19 cellular contexts compared by ENCODE assay signal in the genomic region with DNA sequence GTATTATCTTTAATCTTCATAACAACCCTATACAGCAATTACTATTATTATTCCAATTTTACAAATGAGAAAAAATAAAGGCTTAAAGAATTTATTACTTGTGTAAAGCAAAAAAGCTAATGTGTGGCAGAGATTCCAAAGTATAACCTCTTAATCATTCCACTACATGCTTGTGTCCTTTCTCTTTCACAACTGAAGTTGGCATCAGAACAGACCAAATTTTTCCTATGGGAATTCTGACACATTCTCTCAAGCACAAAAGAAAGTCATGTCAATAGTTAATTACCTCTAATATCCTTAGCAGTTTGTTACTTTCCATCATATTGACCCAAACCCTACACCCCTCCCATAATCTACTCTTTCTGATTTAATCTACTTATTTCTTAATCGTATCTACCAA.
DNase-seq lines count a peak whose midpoint lies in the region; TF ChIP-seq lines count a peak whose summit lies in the region.
"Had no signal": no experiment of that assay in that cellular context is flagged by ENCODE, and none has a peak within 500 bp of the region (broad histone marks: within the 10 kb centered on the region; RNA-seq: fewer than 3 reads in every experiment).

No MANE protein-coding gene starts in this region.

- POLR2A ChIA-PET in A673 (lab: Charles Lee; ENCODE audit: low non-redundant PET) = no interaction called here
- POLR2A ChIA-PET in activated CD4-positive, alpha-beta memory T cell treated with anti-CD3 and anti-CD28 coated beads for 36 hours (lab: Charles Lee) = no interaction called here

- H3K4me3 ChIP-seq in A673 (ENCODE audit: low read depth, low read length, poor library complexity, severe bottlenecking) (no peak overlapping the region), stomach (no peak overlapping the region)

- CTCF ChIA-PET in A673 (lab: Charles Lee) = no interaction called here
- CTCF ChIA-PET in activated CD4-positive, alpha-beta memory T cell treated with anti-CD3 and anti-CD28 coated beads for 36 hours (lab: Charles Lee) = no interaction called here

- H3K36me3 ChIP-seq in A673 (ENCODE audit: insufficient read depth, low read length, poor library complexity, severe bottlenecking) = peaks cover 53% of the 10 kb centered on the region
- peaks cover 5 to 45% (median 34%) of the 10 kb centered on the region in 4 donors for H3K36me3 ChIP-seq in stomach

- DNase-seq in A673 (ENCODE audit: low spot score) = no peak
- DNase-seq in LHCN-M2 (ENCODE audit: low read depth) = peak; percentile 24
- DNase-seq in fibroblast of peridontal ligament (ENCODE audit: extremely low read depth) = peak; percentile 22
- no peak for DNase-seq in progenitor cell of endocrine pancreas (ENCODE audit: low spot score, unreplicated experiment)
- DNase-seq in stomach = no peak
- no peak for DNase-seq in activated CD4-positive, alpha-beta memory T cell treated with anti-CD3 and anti-CD28 coated beads for 36 hours
- no peak for DNase-seq in NCI-H2107 (lab: John Stamatoyannopoulos, UW)
- no peak for DNase-seq in T-helper 2 cell
- DNase-seq: 8988T; BE2C; C1 segment of cervical spinal cord; CD4-positive, CD25-positive, alpha-beta regulatory T cell; CD8-positive, alpha-beta memory T cell; COR-L47; DMS 273 treated with DMSO at 0.1 percent for 48 hours; DND-41; EL; H9; IMR-90 had no signal

- TF ChIP-seq EP300 in stomach (IDR thresholded peaks at IDR 0.05) = no peak

- H3K36me3 Mint-ChIP-seq in progenitor cell of endocrine pancreas (ENCODE audit: insufficient read depth) = peaks cover 46% of the 10 kb centered on the region
- no peaks in the 10 kb centered on the region for H3K36me3 Mint-ChIP-seq in activated CD4-positive, alpha-beta memory T cell treated with anti-CD3 and anti-CD28 coated beads for 36 hours
- H3K36me3 Mint-ChIP-seq: CD4-positive, CD25-positive, alpha-beta regulatory T cell; CD8-positive, alpha-beta memory T cell had no signal

- WGBS in stomach, 5 donors = 86 to 100% (median 93%) methylated on average over 1 of the region's 1 CpG

- no peak for TF ChIP-seq POLR2A in stomach (IDR thresholded peaks at IDR 0.05)

- peak overlapping the region; percentile 36 for H3K27ac Mint-ChIP-seq in progenitor cell of endocrine pancreas
- H3K27ac Mint-ChIP-seq in activated CD4-positive, alpha-beta memory T cell treated with anti-CD3 and anti-CD28 coated beads for 36 hours = no peak overlapping the region
- H3K27ac Mint-ChIP-seq: CD8-positive, alpha-beta memory T cell had no signal

- H3K4me3 Mint-ChIP-seq in progenitor cell of endocrine pancreas (ENCODE audit: low read depth) = no peak overlapping the region
- no peak overlapping the region for H3K4me3 Mint-ChIP-seq in activated CD4-positive, alpha-beta memory T cell treated with anti-CD3 and anti-CD28 coated beads for 36 hours
- H3K4me3 Mint-ChIP-seq: CD4-positive, CD25-positive, alpha-beta regulatory T cell; CD8-positive, alpha-beta memory T cell; H9 had no signal

- H3K27ac ChIP-seq in A673 (ENCODE audit: low read depth, low read length, poor library complexity, severe bottlenecking) = peak overlapping the region; percentile 25
- no peak overlapping the region for H3K27ac ChIP-seq in stomach

- no TSS peak for BruUV-seq in A673 (replicated peaks; lab: Mats Ljungman, UMichigan)

- intact Hi-C loops in A673 (cut with micrococcal nuclease; ENCODE audit: unreplicated experiment) = no loop called here
- intact Hi-C loops in stomach (cut with DNase I; ENCODE audit: low total_unique reads) = no loop called here
- intact Hi-C loops in activated CD4-positive, alpha-beta memory T cell treated with anti-CD3 and anti-CD28 coated beads for 36 hours (cut with micrococcal nuclease) = no loop called here

- H3K9me3 Mint-ChIP-seq in progenitor cell of endocrine pancreas (ENCODE audit: low read depth) = no peaks in the 10 kb centered on the region
- no peaks in the 10 kb centered on the region for H3K9me3 Mint-ChIP-seq in activated CD4-positive, alpha-beta memory T cell treated with anti-CD3 and anti-CD28 coated beads for 36 hours
- H3K9me3 Mint-ChIP-seq: H9 had no signal

- H3K9me3 ChIP-seq in A673 (ENCODE audit: low read depth, low read length, poor library complexity, severe bottlenecking) (no peaks in the 10 kb centered on the region), stomach (no peaks in the 10 kb centered on the region)
- H3K9me3 ChIP-seq: BE2C had no signal

- H3K4me1 ChIP-seq in A673 (ENCODE audit: insufficient read depth, low read length, poor library complexity, severe bottlenecking) (peaks cover 43% of the 10 kb centered on the region), stomach (peaks cover 0 to 10% (median 4%) of the 10 kb centered on the region in 4 donors)
- H3K4me1 ChIP-seq: BE2C had no signal

- no peak for TF ChIP-seq CTCF in A673 (conservative IDR thresholded peaks at IDR 0.05; ENCODE audit: low read depth, low read length)
- TF ChIP-seq CTCF in progenitor cell of endocrine pancreas (IDR thresholded peaks at IDR 0.05; ENCODE audit: unreplicated experiment) = no peak
- TF ChIP-seq CTCF in stomach (IDR thresholded peaks at IDR 0.05) = no peak

- no peaks in the 10 kb centered on the region for H3K27me3 ChIP-seq in A673 (replicated peaks; ENCODE audit: insufficient read depth, low read depth, low read length, poor library complexity)
- H3K27me3 ChIP-seq in stomach = no peaks in the 10 kb centered on the region
- H3K27me3 ChIP-seq: BE2C had no signal

- H3K4me1 Mint-ChIP-seq in progenitor cell of endocrine pancreas (ENCODE audit: low read depth) = peaks cover 2% of the 10 kb centered on the region
- H3K4me1 Mint-ChIP-seq in activated CD4-positive, alpha-beta memory T cell treated with anti-CD3 and anti-CD28 coated beads for 36 hours (ENCODE audit: low read depth) = no peaks in the 10 kb centered on the region
- H3K4me1 Mint-ChIP-seq: CD4-positive, CD25-positive, alpha-beta regulatory T cell; CD8-positive, alpha-beta memory T cell; H9 had no signal

- H3K27me3 Mint-ChIP-seq in progenitor cell of endocrine pancreas = no peaks in the 10 kb centered on the region
- H3K27me3 Mint-ChIP-seq in activated CD4-positive, alpha-beta memory T cell treated with anti-CD3 and anti-CD28 coated beads for 36 hours = no peaks in the 10 kb centered on the region

Comparison
In these comparisons a context has a peak if more than half of its experiments do, and no peak if none do; other contexts are left out.
1. DNase-seq: peak in LHCN-M2 (single experiment) and fibroblast of peridontal ligament (single experiment); none in A673 (single experiment), progenitor cell of endocrine pancreas (single experiment), stomach (single experiment), activated CD4-positive, alpha-beta memory T cell treated with anti-CD3 and anti-CD28 coated beads for 36 hours (single experiment), NCI-H2107 (single experiment) and T-helper 2 cell (0 of 5).